15 cellular contexts compared by ENCODE assay signal in the genomic region with DNA sequence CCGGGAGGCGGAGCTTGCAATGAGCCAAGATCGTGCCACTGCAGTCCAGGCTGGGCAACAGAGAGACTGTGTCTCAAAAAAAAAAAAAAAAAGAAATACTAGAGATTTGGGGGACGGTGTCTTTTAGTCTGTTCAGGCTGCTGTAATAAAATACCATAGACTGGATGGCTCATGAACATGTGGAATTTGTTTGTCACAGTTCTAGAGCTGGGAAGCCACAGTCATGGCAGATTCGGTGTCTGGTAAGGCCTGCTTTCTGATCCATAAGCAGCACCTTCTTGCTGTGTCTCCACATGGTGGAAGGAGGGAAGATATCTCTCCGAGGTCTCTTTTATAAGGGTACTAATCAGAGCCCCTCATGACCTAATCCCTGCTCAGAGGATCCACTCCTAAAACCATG.
DNase-seq lines count a peak whose midpoint lies in the region; TF ChIP-seq lines count a peak whose summit lies in the region.
"Had no signal": no experiment of that assay in that cellular context is flagged by ENCODE, and none has a peak within 500 bp of the region (broad histone marks: within the 10 kb centered on the region; RNA-seq: fewer than 3 reads in every experiment).

No MANE protein-coding gene starts in this region.

- H3K27ac Mint-ChIP-seq in nephron: peak overlapping the region; percentile 94 to 97 (median 97)
- no peak overlapping the region for H3K27ac Mint-ChIP-seq in neural progenitor cell
- H3K27ac Mint-ChIP-seq: activated naive CD8-positive, alpha-beta T cell treated with anti-CD3 and anti-CD28 coated beads, Interleukin-2, amount 10 ng/mL, durations not matched to agents 7 days and 5 days; activated T-cell treated with anti-CD3 and anti-CD28 coated beads, Interleukin-2, amount 50 U/mL, for 24 hours; CD4-positive, CD25-positive, alpha-beta regulatory T cell had no signal

- TF ChIP-seq CTCF in OCI-LY1 (IDR thresholded peaks at IDR 0.05; ENCODE audit: low read length): no peak
- no peak for TF ChIP-seq CTCF in nephron (IDR thresholded peaks at IDR 0.05; ENCODE audit: unreplicated experiment in 3 of 3)
- TF ChIP-seq CTCF in transverse colon (IDR thresholded peaks at IDR 0.05): no peak
- no peak for TF ChIP-seq CTCF in neural progenitor cell (IDR thresholded peaks at IDR 0.05)

- H3K4me1 ChIP-seq in OCI-LY1 (ENCODE audit: insufficient read depth, low read length, severe bottlenecking) (peaks cover 24% of the 10 kb centered on the region), duodenal mucosa (ENCODE audit: control insufficient read depth in 1 of 2, insufficient read depth in 2 of 2, low read length in 2 of 2) (peaks cover 15% of the 10 kb centered on the region in 2 donors), transverse colon (peaks cover 14 to 23% (median 19%) of the 10 kb centered on the region in 4 donors), neural progenitor cell (peaks cover 2% of the 10 kb centered on the region)

- no peaks in the 10 kb centered on the region for H4K20me1 ChIP-seq in OCI-LY1 (ENCODE audit: insufficient read depth, low read length)
- H4K20me1 ChIP-seq in neural progenitor cell (ENCODE audit: low read depth): no peaks in the 10 kb centered on the region

- intact Hi-C loops in transverse colon (cut with DNase I; ENCODE audit: low total_unique reads): no loop called here

- no peaks in the 10 kb centered on the region for H3K79me2 ChIP-seq in OCI-LY1 (ENCODE audit: insufficient read depth, low read length)
- H3K79me2 ChIP-seq in neural progenitor cell (ENCODE audit: low read depth): no peaks in the 10 kb centered on the region

- H3K9me3 ChIP-seq in OCI-LY1 (ENCODE audit: low read length): no peaks in the 10 kb centered on the region
- no peaks in the 10 kb centered on the region for H3K9me3 ChIP-seq in duodenal mucosa (ENCODE audit: control insufficient read depth in 1 of 2, low read length in 2 of 2)
- no peaks in the 10 kb centered on the region for H3K9me3 ChIP-seq in transverse colon
- H3K9me3 ChIP-seq in MG63: no peaks in the 10 kb centered on the region
- no peaks in the 10 kb centered on the region for H3K9me3 ChIP-seq in neural progenitor cell (ENCODE audit: low read depth)
- H3K9me3 ChIP-seq: SK-N-SH had no signal

- H3K36me3 ChIP-seq in OCI-LY1 (ENCODE audit: insufficient read depth, low read length): no peaks in the 10 kb centered on the region
- no peaks in the 10 kb centered on the region for H3K36me3 ChIP-seq in duodenal mucosa (ENCODE audit: control insufficient read depth in 1 of 2, insufficient read depth in 2 of 2, low read length in 2 of 2)
- H3K36me3 ChIP-seq in transverse colon: no peaks in the 10 kb centered on the region
- H3K36me3 ChIP-seq in MG63: no peaks in the 10 kb centered on the region
- no peaks in the 10 kb centered on the region for H3K36me3 ChIP-seq in neural progenitor cell

- H3K4me3 Mint-ChIP-seq in nephron (no peak overlapping the region), neural progenitor cell (no peak overlapping the region)
- H3K4me3 Mint-ChIP-seq: activated naive CD8-positive, alpha-beta T cell treated with anti-CD3 and anti-CD28 coated beads, Interleukin-2, amount 10 ng/mL, durations not matched to agents 7 days and 5 days; activated T-cell treated with anti-CD3 and anti-CD28 coated beads, Interleukin-2, amount 50 U/mL, for 24 hours; CD4-positive, CD25-positive, alpha-beta regulatory T cell had no signal

- peaks cover 6% of the 10 kb centered on the region for H3K9me3 Mint-ChIP-seq in nephron
- peaks cover 3% of the 10 kb centered on the region for H3K9me3 Mint-ChIP-seq in neural progenitor cell
- H3K9me3 Mint-ChIP-seq: activated T-cell treated with anti-CD3 and anti-CD28 coated beads, Interleukin-2, amount 50 U/mL, for 24 hours; CD4-positive, CD25-positive, alpha-beta regulatory T cell had no signal

- H3K4me3 ChIP-seq in OCI-LY1 (ENCODE audit: low read depth, low read length, poor library complexity, severe bottlenecking) (no peak overlapping the region), duodenal mucosa (ENCODE audit: low read depth in 1 of 2, low read length in 2 of 2) (no peak overlapping the region), transverse colon (no peak overlapping the region), MG63 (no peak overlapping the region), neural progenitor cell (no peak overlapping the region)

- H3K36me3 Mint-ChIP-seq in nephron (ENCODE audit: low read depth) (no peaks in the 10 kb centered on the region), neural progenitor cell (no peaks in the 10 kb centered on the region)
- H3K36me3 Mint-ChIP-seq: activated naive CD8-positive, alpha-beta T cell treated with anti-CD3 and anti-CD28 coated beads, Interleukin-2, amount 10 ng/mL, durations not matched to agents 7 days and 5 days; CD4-positive, CD25-positive, alpha-beta regulatory T cell had no signal

- no peak for TF ChIP-seq POLR2A in transverse colon (IDR thresholded peaks at IDR 0.05)

- 82 to 92% methylated on average over 4 to 6 of the region's 6 CpGs for WGBS in transverse colon (ENCODE audit: low coverage in 1 of 2), 2 donors

- in situ Hi-C loops in transverse colon (cut with MboI; ENCODE audit: low pct_ligation_motif_present in 1 of 4, low pct_unique_long_range_greater_than_20kb in 1 of 4, low sequenced_read_pairs in 3 of 4): no loop called here

- H3K27me3 Mint-ChIP-seq in nephron (ENCODE audit: low read depth): no peaks in the 10 kb centered on the region
- H3K27me3 Mint-ChIP-seq in neural progenitor cell (ENCODE audit: insufficient read depth, low read depth): peaks cover 2% of the 10 kb centered on the region
- H3K27me3 Mint-ChIP-seq: activated T-cell treated with anti-CD3 and anti-CD28 coated beads, Interleukin-2, amount 50 U/mL, for 24 hours had no signal

- H3K4me1 Mint-ChIP-seq in nephron (peaks cover 13% of the 10 kb centered on the region), neural progenitor cell (peaks cover 5% of the 10 kb centered on the region)

- no peak for TF ChIP-seq EP300 in transverse colon (IDR thresholded peaks at IDR 0.05; ENCODE audit: low read depth)

- H3K4me2 ChIP-seq in OCI-LY1 (ENCODE audit: low read length): no peak overlapping the region
- H3K4me2 ChIP-seq in neural progenitor cell: no peak overlapping the region
- H3K4me2 ChIP-seq: SK-N-SH had no signal

- H3K27ac ChIP-seq in OCI-LY1 (ENCODE audit: low read depth, low read length, poor library complexity, severe bottlenecking) (peak overlapping the region; percentile 80), duodenal mucosa (ENCODE audit: low read depth, low read length) (peak overlapping the region; percentile 48), transverse colon (peak overlapping the region; percentile 81 to 84 (median 82)), neural progenitor cell (no peak overlapping the region)

- H3K27me3 ChIP-seq in OCI-LY1 (ENCODE audit: insufficient read depth, low read length): no peaks in the 10 kb centered on the region
- H3K27me3 ChIP-seq in duodenal mucosa (ENCODE audit: control insufficient read depth in 1 of 2, insufficient read depth in 2 of 2, low read length in 2 of 2): no peaks in the 10 kb centered on the region
- no peaks in the 10 kb centered on the region for H3K27me3 ChIP-seq in transverse colon
- H3K27me3 ChIP-seq in MG63: no peaks in the 10 kb centered on the region
- H3K27me3 ChIP-seq in neural progenitor cell: no peaks in the 10 kb centered on the region

- H3F3A ChIP-seq in OCI-LY1 (ENCODE audit: insufficient read depth, low read length) (peaks cover 7% of the 10 kb centered on the region; the same call in 1 of the 2 replicates), neural progenitor cell (ENCODE audit: low read depth) (no peaks in the 10 kb centered on the region)

- H2AFZ ChIP-seq in OCI-LY1 (ENCODE audit: low read length) (no peak overlapping the region), neural progenitor cell (replicated peaks) (no peak overlapping the region)

- H3K9ac ChIP-seq in OCI-LY1 (ENCODE audit: low read length) (no peak overlapping the region), duodenal mucosa (ENCODE audit: low read depth in 1 of 2, low read length in 2 of 2) (no peak overlapping the region), neural progenitor cell (no peak overlapping the region)
- H3K9ac ChIP-seq: SK-N-SH had no signal

- H3K9me2 ChIP-seq in OCI-LY1 (ENCODE audit: low read depth, low read length): no peaks in the 10 kb centered on the region
- H3K9me2 ChIP-seq: SK-N-SH had no signal

- DNase-seq in transverse colon (no peak), MG63 (no peak), C1 segment of cervical spinal cord (lab: John Stamatoyannopoulos, UW) (no peak), neural progenitor cell (ENCODE audit: low spot score) (no peak)
- DNase-seq: activated naive CD8-positive, alpha-beta T cell treated with anti-CD3 and anti-CD28 coated beads, Interleukin-2, amount 10 ng/mL, durations not matched to agents 7 days and 5 days; activated T-cell treated with anti-CD3 and anti-CD28 coated beads, Interleukin-2, amount 50 U/mL, for 24 hours; CD4-positive, CD25-positive, alpha-beta regulatory T cell; central memory CD4-positive, alpha-beta T cell; NCI-H1694 treated with DMSO at 0.1 percent for 48 hours; posterior cingulate gyrus; SK-N-SH; stimulated activated CD4-positive, alpha-beta T cell treated with anti-CD3 and anti-CD28 coated beads, Interleukin-15, amount 100 ng/mL, for 24 hours had no signal
